15 cellular contexts compared by ENCODE assay signal in the genomic region with DNA sequence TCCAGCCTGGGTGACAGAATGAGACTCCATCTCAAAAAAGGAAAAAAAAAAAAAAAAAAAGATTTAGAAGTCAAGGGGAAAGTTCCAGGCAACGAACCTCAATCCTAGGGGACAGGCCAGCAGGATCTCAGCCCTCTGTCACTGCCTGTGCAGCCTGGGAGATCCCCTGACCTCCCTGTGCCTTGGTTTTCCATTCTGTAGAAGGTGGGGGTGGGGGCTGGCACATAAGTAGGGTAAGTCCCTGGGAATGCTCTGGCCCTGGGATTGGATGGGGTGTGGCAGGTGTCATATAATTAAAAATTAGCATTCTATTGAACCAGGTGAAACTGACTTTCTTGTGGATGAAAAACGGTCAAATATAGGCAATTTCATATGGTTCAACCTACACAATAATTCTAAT.
DNase-seq lines count a peak whose midpoint lies in the region; ATAC-seq and TF ChIP-seq lines count a peak whose summit lies in the region.
"Had no signal": no experiment of that assay in that cellular context is flagged by ENCODE, and none has a peak within 500 bp of the region (broad histone marks: within the 10 kb centered on the region; RNA-seq: fewer than 3 reads in every experiment).

No MANE protein-coding gene starts in this region.

- no peaks in the 10 kb centered on the region for H3K36me3 ChIP-seq in vagina
- H3K36me3 ChIP-seq: gastrocnemius medialis had no signal

- no peaks in the 10 kb centered on the region for H3K36me3 Mint-ChIP-seq in stimulated activated naive CD8-positive, alpha-beta T cell treated with anti-CD3 and anti-CD28 coated beads, Interleukin-15, Interleukin-2, amounts not matched to agents 100 ng/mL and 50 ng/mL, for 24 hours (ENCODE audit: low read depth)
- H3K36me3 Mint-ChIP-seq in T-cell: no peaks in the 10 kb centered on the region
- no peaks in the 10 kb centered on the region for H3K36me3 Mint-ChIP-seq in immature natural killer cell

- POLR2A ChIA-PET in T-cell (lab: Charles Lee): interaction anchor here in 1 of 2 donors (0.7 kb wide), 1 partner anchor 21 kb away, joined by 3 read pairs; no protein-coding TSS in a partner anchor

- H3K9me3 ChIP-seq in vagina: no peaks in the 10 kb centered on the region
- H3K9me3 ChIP-seq: gastrocnemius medialis had no signal

- H3K27me3 ChIP-seq in vagina: no peaks in the 10 kb centered on the region

- H3K4me1 Mint-ChIP-seq in stimulated activated naive CD8-positive, alpha-beta T cell treated with anti-CD3 and anti-CD28 coated beads, Interleukin-15, Interleukin-2, amounts not matched to agents 100 ng/mL and 50 ng/mL, for 24 hours (ENCODE audit: low read depth): peaks cover 40% of the 10 kb centered on the region
- peaks cover 48 to 67% (median 52%) of the 10 kb centered on the region in 3 donors for H3K4me1 Mint-ChIP-seq in T-cell
- peaks cover 20 to 24% of the 10 kb centered on the region in 2 donors for H3K4me1 Mint-ChIP-seq in immature natural killer cell

- ATAC-seq in stimulated activated naive CD8-positive, alpha-beta T cell treated with anti-CD3 and anti-CD28 coated beads, Interleukin-15, Interleukin-2, amounts not matched to agents 100 U/mL and 50 U/mL, for 24 hours: no peak
- ATAC-seq in T-cell (replicated peaks in 1 of 4) (no peak), HG03135 (IDR thresholded peaks at IDR 0.05; ENCODE audit: unreplicated experiment) (no peak), GM21825 (IDR thresholded peaks at IDR 0.05; ENCODE audit: unreplicated experiment) (no peak)
- ATAC-seq: gastrocnemius medialis had no signal

- no peak overlapping the region for H3K4me3 ChIP-seq in vagina
- H3K4me3 ChIP-seq: gastrocnemius medialis had no signal

- TF ChIP-seq POLR2A in vagina (IDR thresholded peaks at IDR 0.05): no peak

- no peaks in the 10 kb centered on the region for H3K27me3 Mint-ChIP-seq in stimulated activated naive CD8-positive, alpha-beta T cell treated with anti-CD3 and anti-CD28 coated beads, Interleukin-15, Interleukin-2, amounts not matched to agents 100 ng/mL and 50 ng/mL, for 24 hours
- H3K27me3 Mint-ChIP-seq in T-cell (no peaks in the 10 kb centered on the region), immature natural killer cell (ENCODE audit: low read depth in 3 of 3) (peaks cover 2 to 11% (median 5%) of the 10 kb centered on the region in 3 donors)

- H3K4me1 ChIP-seq in vagina: peaks cover 7% of the 10 kb centered on the region
- H3K4me1 ChIP-seq: gastrocnemius medialis had no signal

- no peak overlapping the region for H3K27ac Mint-ChIP-seq in stimulated activated naive CD8-positive, alpha-beta T cell treated with anti-CD3 and anti-CD28 coated beads, Interleukin-15, Interleukin-2, amounts not matched to agents 100 ng/mL and 50 ng/mL, for 24 hours
- H3K27ac Mint-ChIP-seq in T-cell (peak overlapping the region; percentile 91 to 92), immature natural killer cell (peak overlapping the region; percentile 45 to 81 (median 70))
- H3K27ac Mint-ChIP-seq: GM23338 had no signal

- TF ChIP-seq CTCF in vagina (IDR thresholded peaks at IDR 0.05): no peak

- H3K9me3 Mint-ChIP-seq in stimulated activated naive CD8-positive, alpha-beta T cell treated with anti-CD3 and anti-CD28 coated beads, Interleukin-15, Interleukin-2, amounts not matched to agents 100 ng/mL and 50 ng/mL, for 24 hours: no peaks in the 10 kb centered on the region
- no peaks in the 10 kb centered on the region for H3K9me3 Mint-ChIP-seq in T-cell
- H3K9me3 Mint-ChIP-seq in immature natural killer cell: no peaks in the 10 kb centered on the region
- H3K9me3 Mint-ChIP-seq: GM23338 had no signal

- CTCF ChIA-PET in T-cell (lab: Charles Lee): interaction anchor here in 1 of 2 donors (0.5 kb wide), 1 partner anchor 149 kb away, joined by 4 read pairs; no protein-coding TSS in a partner anchor

- DNase-seq in stimulated activated naive CD8-positive, alpha-beta T cell treated with anti-CD3 and anti-CD28 coated beads, Interleukin-15, Interleukin-2, amounts not matched to agents 100 U/mL and 50 U/mL, for 24 hours: no peak
- DNase-seq in T-cell: no peak
- DNase-seq in immature natural killer cell: no peak
- DNase-seq in vagina (ENCODE audit: extremely low spot score in 2 of 2): peak; percentile 7 to 77
- DNase-seq in COLO668 (lab: John Stamatoyannopoulos, UW; ENCODE audit: unreplicated experiment): no peak
- DNase-seq: amniotic stem cell, cerebellar nuclear complex, gastrocnemius medialis, mammary epithelial cell, NCI-H2029 treated with DMSO at 0.1 percent for 48 hours, NCI-H524 had no signal

- intact Hi-C loops in vagina (cut with DNase I): no loop called here

- H3K27ac ChIP-seq in vagina: no peak overlapping the region
- H3K27ac ChIP-seq: gastrocnemius medialis had no signal

- peak overlapping the region; percentile 62 for H3K4me3 Mint-ChIP-seq in stimulated activated naive CD8-positive, alpha-beta T cell treated with anti-CD3 and anti-CD28 coated beads, Interleukin-15, Interleukin-2, amounts not matched to agents 100 ng/mL and 50 ng/mL, for 24 hours
- H3K4me3 Mint-ChIP-seq in T-cell (peak overlapping the region; percentile 57 to 63 (median 58)), immature natural killer cell (peak overlapping the region; percentile 3 to 67 (median 32))

Comparison
In these comparisons a context has a peak if more than half of its experiments do, and no peak if none do; other contexts are left out.
1. DNase-seq: peak in vagina (2 of 2); none in stimulated activated naive CD8-positive, alpha-beta T cell treated with anti-CD3 and anti-CD28 coated beads, Interleukin-15, Interleukin-2, amounts not matched to agents 100 U/mL and 50 U/mL, for 24 hours (single experiment), T-cell (0 of 34), immature natural killer cell (0 of 3) and COLO668 (single experiment).
2. Peak in every context shown above with its lines, with median percentiles within 50 percentile points of each other: H3K4me3 Mint-ChIP-seq.